ENCODE assay signal across 14 cellular contexts in the genomic region with DNA sequence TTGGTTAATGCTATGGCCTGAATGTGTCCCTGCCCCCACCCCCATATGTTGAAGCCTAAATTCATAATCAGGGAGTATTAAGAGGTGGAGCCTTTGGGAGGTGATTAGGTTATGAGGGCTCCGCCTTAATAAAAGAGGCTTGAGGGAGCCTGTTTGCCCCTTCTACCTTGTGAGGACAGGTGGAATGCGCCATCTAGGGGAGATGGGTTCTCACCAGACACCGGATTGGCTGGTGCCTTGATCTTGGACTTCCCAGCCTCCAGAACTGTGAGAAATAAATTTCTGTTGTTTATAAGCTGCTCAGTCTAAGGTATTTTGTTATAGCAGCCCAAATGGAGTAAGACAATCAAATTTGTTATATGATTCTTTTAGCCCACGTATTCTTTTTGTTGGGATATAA.
DNase-seq lines count a peak whose midpoint lies in the region; ATAC-seq and TF ChIP-seq lines count a peak whose summit lies in the region.
"Had no signal": no experiment of that assay in that cellular context is flagged by ENCODE, and none has a peak within 500 bp of the region (broad histone marks: within the 10 kb centered on the region; RNA-seq: fewer than 3 reads in every experiment).

No MANE protein-coding gene starts in this region.

- H3K9me3 Mint-ChIP-seq in CD8-positive, alpha-beta memory T cell: peaks cover 0 to 2% (median 0%) of the 10 kb centered on the region in 5 donors
- H3K9me3 Mint-ChIP-seq in Calu3 (ENCODE audit: low read depth, unreplicated experiment): no peaks in the 10 kb centered on the region
- H3K9me3 Mint-ChIP-seq: activated naive CD4-positive, alpha-beta T cell treated with anti-CD3 and anti-CD28 coated beads, Interleukin-2, amount 50 U/mL, for 72 hours; central memory CD8-positive, alpha-beta T cell; mesothelial cell of epicardium had no signal

- ATAC-seq in GM18858 (IDR thresholded peaks at IDR 0.05; ENCODE audit: unreplicated experiment) (no peak), T-helper 17 cell (no peak)
- ATAC-seq: activated naive CD4-positive, alpha-beta T cell treated with anti-CD3 and anti-CD28 coated beads, Interleukin-2, amount 50 U/mL, for 72 hours had no signal

- no peak for TF ChIP-seq EP300 in Ishikawa (IDR thresholded peaks at IDR 0.05; ENCODE audit: borderline replicate concordance)

- H3K36me3 ChIP-seq in CD8-positive, alpha-beta memory T cell (ENCODE audit: insufficient read depth, low read length): no peaks in the 10 kb centered on the region

- H3K4me1 Mint-ChIP-seq in CD8-positive, alpha-beta memory T cell: no peaks in the 10 kb centered on the region
- H3K4me1 Mint-ChIP-seq in Calu3 (ENCODE audit: low read depth, unreplicated experiment) (peaks cover 1% of the 10 kb centered on the region), T-helper 17 cell (peaks cover 3% of the 10 kb centered on the region)
- H3K4me1 Mint-ChIP-seq: central memory CD8-positive, alpha-beta T cell; mesothelial cell of epicardium had no signal

- BruUV-seq in Calu3 (replicated peaks; lab: Mats Ljungman, UMichigan): no TSS peak

- POLR2A ChIA-PET in CD8-positive, alpha-beta memory T cell (lab: Charles Lee): no interaction called here

- peak; percentile 51 for TF ChIP-seq RAD21 in Ishikawa (IDR thresholded peaks at IDR 0.05; ENCODE audit: low read depth)

- H3K27ac ChIP-seq in 22Rv1: no peak overlapping the region
- H3K27ac ChIP-seq in C4-2B: no peak overlapping the region
- H3K27ac ChIP-seq in CD8-positive, alpha-beta memory T cell (ENCODE audit: low read depth, low read length): no peak overlapping the region

- H3K4me1 ChIP-seq in CD8-positive, alpha-beta memory T cell (ENCODE audit: insufficient read depth, low read length): no peaks in the 10 kb centered on the region

- CTCF ChIA-PET in CD8-positive, alpha-beta memory T cell (lab: Charles Lee): no interaction called here
- CTCF ChIA-PET in Calu3 (lab: Charles Lee): no interaction called here

- no peaks in the 10 kb centered on the region for H3K9me3 ChIP-seq in CD8-positive, alpha-beta memory T cell (ENCODE audit: low read length)
- no peaks in the 10 kb centered on the region for H3K9me3 ChIP-seq in T-helper 17 cell (ENCODE audit: control insufficient read depth, low read length, poor library complexity, severe bottlenecking)

- intact Hi-C loops in Calu3 (cut with micrococcal nuclease; ENCODE audit: unreplicated experiment): no loop called here

- H3K27ac Mint-ChIP-seq in CD8-positive, alpha-beta memory T cell: no peak overlapping the region
- H3K27ac Mint-ChIP-seq in Calu3 (ENCODE audit: unreplicated experiment) (no peak overlapping the region), T-helper 17 cell (no peak overlapping the region)
- H3K27ac Mint-ChIP-seq: activated naive CD4-positive, alpha-beta T cell treated with anti-CD3 and anti-CD28 coated beads, Interleukin-2, amount 50 U/mL, for 72 hours; CD4-positive, CD25-positive, alpha-beta regulatory T cell; mesothelial cell of epicardium had no signal

- no peaks in the 10 kb centered on the region for H3K36me3 Mint-ChIP-seq in CD8-positive, alpha-beta memory T cell
- no peaks in the 10 kb centered on the region for H3K36me3 Mint-ChIP-seq in Calu3 (ENCODE audit: insufficient read depth, unreplicated experiment)
- peaks cover 4% of the 10 kb centered on the region for H3K36me3 Mint-ChIP-seq in T-helper 17 cell (ENCODE audit: low read depth)
- H3K36me3 Mint-ChIP-seq: activated naive CD4-positive, alpha-beta T cell treated with anti-CD3 and anti-CD28 coated beads, Interleukin-2, amount 50 U/mL, for 72 hours; CD4-positive, CD25-positive, alpha-beta regulatory T cell; mesothelial cell of epicardium had no signal

- H3K4me3 ChIP-seq in CD8-positive, alpha-beta memory T cell (ENCODE audit: low read length): no peak overlapping the region

- DNase-seq in SHP77 treated with DMSO at 0.1 percent for 48 hours (lab: John Stamatoyannopoulos, UW) (peak; percentile 8), Calu3 (no peak), T-helper 17 cell (no peak)
- no peak for DNase-seq in CD8-positive, alpha-beta memory T cell
- DNase-seq: CD4-positive, CD25-positive, alpha-beta regulatory T cell; NCI-H2227 treated with DMSO at 0.1 percent for 48 hours; occipital lobe had no signal

- H3K27me3 ChIP-seq in CD8-positive, alpha-beta memory T cell (ENCODE audit: insufficient read depth, low read length, poor library complexity, severe bottlenecking): no peaks in the 10 kb centered on the region

- peak; percentile 29 for TF ChIP-seq CTCF in 22Rv1 (IDR thresholded peaks at IDR 0.05)
- TF ChIP-seq CTCF in C4-2B (conservative IDR thresholded peaks at IDR 0.05): peak; percentile 70
- no peak for TF ChIP-seq CTCF in Calu3 (IDR thresholded peaks at IDR 0.05; ENCODE audit: unreplicated experiment)

- H3K4me3 Mint-ChIP-seq in CD8-positive, alpha-beta memory T cell: no peak overlapping the region
- H3K4me3 Mint-ChIP-seq in Calu3 (ENCODE audit: low read depth, unreplicated experiment): no peak overlapping the region
- no peak overlapping the region for H3K4me3 Mint-ChIP-seq in T-helper 17 cell
- H3K4me3 Mint-ChIP-seq: CD4-positive, CD25-positive, alpha-beta regulatory T cell; central memory CD8-positive, alpha-beta T cell; mesothelial cell of epicardium had no signal

- no peaks in the 10 kb centered on the region for H3K27me3 Mint-ChIP-seq in CD8-positive, alpha-beta memory T cell
- H3K27me3 Mint-ChIP-seq in Calu3 (ENCODE audit: unreplicated experiment) (no peaks in the 10 kb centered on the region), T-helper 17 cell (peaks cover 7% of the 10 kb centered on the region)
- H3K27me3 Mint-ChIP-seq: central memory CD8-positive, alpha-beta T cell had no signal

TF ChIP-seq in Ishikawa, 13 proteins besides CTCF, POLR2A, EP300 and RAD21:
- TF ChIP-seq CEBPB (IDR thresholded peaks at IDR 0.05) (no peak), ZBTB7A (IDR thresholded peaks at IDR 0.05; ENCODE audit: low read depth) (no peak), TEAD4 (IDR thresholded peaks at IDR 0.05) (no peak), NFIC (IDR thresholded peaks at IDR 0.05) (no peak), YY1 (IDR thresholded peaks at IDR 0.05; ENCODE audit: low read depth) (no peak), EGR1 (IDR thresholded peaks at IDR 0.05) (no peak), CREB1 (IDR thresholded peaks at IDR 0.05; ENCODE audit: low read depth) (no peak)
- TF ChIP-seq, protein P1, sequence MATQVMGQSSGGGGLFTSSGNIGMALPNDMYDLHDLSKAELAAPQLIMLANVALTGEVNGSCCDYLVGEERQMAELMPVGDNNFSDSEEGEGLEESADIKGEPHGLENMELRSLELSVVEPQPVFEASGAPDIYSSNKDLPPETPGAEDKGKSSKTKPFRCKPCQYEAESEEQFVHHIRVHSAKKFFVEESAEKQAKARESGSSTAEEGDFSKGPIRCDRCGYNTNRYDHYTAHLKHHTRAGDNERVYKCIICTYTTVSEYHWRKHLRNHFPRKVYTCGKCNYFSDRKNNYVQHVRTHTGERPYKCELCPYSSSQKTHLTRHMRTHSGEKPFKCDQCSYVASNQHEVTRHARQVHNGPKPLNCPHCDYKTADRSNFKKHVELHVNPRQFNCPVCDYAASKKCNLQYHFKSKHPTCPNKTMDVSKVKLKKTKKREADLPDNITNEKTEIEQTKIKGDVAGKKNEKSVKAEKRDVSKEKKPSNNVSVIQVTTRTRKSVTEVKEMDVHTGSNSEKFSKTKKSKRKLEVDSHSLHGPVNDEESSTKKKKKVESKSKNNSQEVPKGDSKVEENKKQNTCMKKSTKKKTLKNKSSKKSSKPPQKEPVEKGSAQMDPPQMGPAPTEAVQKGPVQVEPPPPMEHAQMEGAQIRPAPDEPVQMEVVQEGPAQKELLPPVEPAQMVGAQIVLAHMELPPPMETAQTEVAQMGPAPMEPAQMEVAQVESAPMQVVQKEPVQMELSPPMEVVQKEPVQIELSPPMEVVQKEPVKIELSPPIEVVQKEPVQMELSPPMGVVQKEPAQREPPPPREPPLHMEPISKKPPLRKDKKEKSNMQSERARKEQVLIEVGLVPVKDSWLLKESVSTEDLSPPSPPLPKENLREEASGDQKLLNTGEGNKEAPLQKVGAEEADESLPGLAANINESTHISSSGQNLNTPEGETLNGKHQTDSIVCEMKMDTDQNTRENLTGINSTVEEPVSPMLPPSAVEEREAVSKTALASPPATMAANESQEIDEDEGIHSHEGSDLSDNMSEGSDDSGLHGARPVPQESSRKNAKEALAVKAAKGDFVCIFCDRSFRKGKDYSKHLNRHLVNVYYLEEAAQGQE (IDR thresholded peaks at IDR 0.05; ENCODE audit: low read depth): no peak
- TF ChIP-seq, protein P2, sequence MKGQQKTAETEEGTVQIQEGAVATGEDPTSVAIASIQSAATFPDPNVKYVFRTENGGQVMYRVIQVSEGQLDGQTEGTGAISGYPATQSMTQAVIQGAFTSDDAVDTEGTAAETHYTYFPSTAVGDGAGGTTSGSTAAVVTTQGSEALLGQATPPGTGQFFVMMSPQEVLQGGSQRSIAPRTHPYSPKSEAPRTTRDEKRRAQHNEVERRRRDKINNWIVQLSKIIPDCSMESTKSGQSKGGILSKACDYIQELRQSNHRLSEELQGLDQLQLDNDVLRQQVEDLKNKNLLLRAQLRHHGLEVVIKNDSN (IDR thresholded peaks at IDR 0.05): no peak
- TF ChIP-seq, protein P3, sequence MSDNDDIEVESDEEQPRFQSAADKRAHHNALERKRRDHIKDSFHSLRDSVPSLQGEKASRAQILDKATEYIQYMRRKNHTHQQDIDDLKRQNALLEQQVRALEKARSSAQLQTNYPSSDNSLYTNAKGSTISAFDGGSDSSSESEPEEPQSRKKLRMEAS (IDR thresholded peaks at IDR 0.05): no peak
